In genomic region chr5:158898185-158899177, GRCh38 we compare ENCODE assay signal across 12 cellular contexts.
A peak's percentile ranks its signal among the peaks of the same experiment; 100 is the strongest.
DNase-seq lines count a peak whose midpoint lies in the region; ATAC-seq lines count a peak whose summit lies in the region.
"Had no signal": no experiment of that assay in that cellular context is flagged by ENCODE, and none has a peak within 500 bp of the region (broad histone marks: within the 10 kb centered on the region; RNA-seq: fewer than 3 reads in every experiment).

No MANE protein-coding gene starts in this region.

- ATAC-seq in GM19324 (IDR thresholded peaks at IDR 0.05; ENCODE audit: low FRiP score, unreplicated experiment), result peak; percentile 72
- ATAC-seq in HG02798 (IDR thresholded peaks at IDR 0.05; ENCODE audit: poor library complexity, unreplicated experiment), result peak; percentile 76
- peak; percentile 65 for ATAC-seq in HG03575 (IDR thresholded peaks at IDR 0.05; ENCODE audit: extremely low read depth, insufficient number of reproducible peaks, low FRiP score, unreplicated experiment)
- ATAC-seq: left colon had no signal

- H3K4me1 ChIP-seq in BLaER1, result peaks cover 97% of the 10 kb centered on the region

- H3K9me3 ChIP-seq in BLaER1, result no peaks in the 10 kb centered on the region
- H3K9me3 ChIP-seq: right atrium auricular region had no signal

- H3K4me2 ChIP-seq in BLaER1, result peak overlapping the region; percentile 6

- DNase-seq in SHP77 (lab: John Stamatoyannopoulos, UW) (no peak), ecto neural progenitor cell (ENCODE audit: low spot score) (no peak)
- DNase-seq in activated CD4-positive, alpha-beta T cell treated with anti-CD3 and anti-CD28 coated beads, Interleukin-2, amount 50 U/mL, for 1 hour, result no peak
- no peak for DNase-seq in activated effector memory CD4-positive, alpha-beta T cell treated with anti-CD3 and anti-CD28 coated beads, Interleukin-2, amount 50 U/mL, for 16 hours
- DNase-seq: amniotic stem cell, left colon, OCI-M1 had no signal

- H3K9ac ChIP-seq in BLaER1, result no peak overlapping the region

- no peak overlapping the region; the same call in 1 of the 2 replicates for H3K27ac ChIP-seq in BLaER1
- H3K27ac ChIP-seq: right atrium auricular region had no signal

- no peak overlapping the region for H3K4me3 ChIP-seq in BLaER1
- H3K4me3 ChIP-seq: right atrium auricular region had no signal

- H3K27me3 ChIP-seq in BLaER1, result no peaks in the 10 kb centered on the region
- H3K27me3 ChIP-seq: right atrium auricular region had no signal

- peaks cover 100% of the 10 kb centered on the region for H3K36me3 ChIP-seq in BLaER1
- H3K36me3 ChIP-seq: right atrium auricular region had no signal

- H4K20me1 ChIP-seq in BLaER1, result peaks cover 100% of the 10 kb centered on the region
